ENCODE assay signal across 19 cellular contexts in genomic region chr6:111909238-111909637, GRCh38. TPM values are rescaled to one million over a fixed set of nuclear protein-coding genes. Genes with fewer than 3 reads are reported as not detected.
DNase-seq lines count a peak whose midpoint lies in the region; ATAC-seq and TF ChIP-seq lines count a peak whose summit lies in the region.
"Had no signal": no experiment of that assay in that cellular context is flagged by ENCODE, and none has a peak within 500 bp of the region (broad histone marks: within the 10 kb centered on the region; RNA-seq: fewer than 3 reads in every experiment).

No MANE protein-coding gene starts in this region.

- H4K91ac ChIP-seq in H9 (ENCODE audit: insufficient read length, low read depth, low read length), result peak overlapping the region; percentile 76

- H3K27ac ChIP-seq in H9 (ENCODE audit: insufficient read length, low read depth, low read length) (no peak overlapping the region), neural progenitor cell (no peak overlapping the region), colonic mucosa (no peak overlapping the region)
- H3K27ac ChIP-seq: GM23248, KMS-11 had no signal

- H3K9me3 ChIP-seq in H9 (ENCODE audit: control insufficient read depth, low read depth, low read length) (no peaks in the 10 kb centered on the region), iPS-15b (ENCODE audit: control insufficient read depth, insufficient read depth, low read length) (no peaks in the 10 kb centered on the region), neural progenitor cell (ENCODE audit: low read depth) (no peaks in the 10 kb centered on the region), colonic mucosa (no peaks in the 10 kb centered on the region)

- H3K4me1 Mint-ChIP-seq in H9 (peaks cover 16 to 18% of the 10 kb centered on the region in 2 experiments), WTC11 (peaks cover 21% of the 10 kb centered on the region), neural progenitor cell (peaks cover 13% of the 10 kb centered on the region)

- H3K4me1 ChIP-seq in H9 (ENCODE audit: insufficient read depth, low read length) (peaks cover 2% of the 10 kb centered on the region; the same call in 1 of the 2 replicates), iPS-15b (ENCODE audit: control insufficient read depth, insufficient read depth, low read length) (no peaks in the 10 kb centered on the region), neural progenitor cell (peaks cover 7% of the 10 kb centered on the region), colonic mucosa (no peaks in the 10 kb centered on the region)

- H2BK15ac ChIP-seq in H9 (ENCODE audit: low read depth, low read length), result no peak overlapping the region

- H4K20me1 ChIP-seq in H9 (ENCODE audit: control insufficient read depth, insufficient read depth, insufficient read length) (no peaks in the 10 kb centered on the region), neural progenitor cell (ENCODE audit: low read depth) (no peaks in the 10 kb centered on the region)

- no peak overlapping the region for H2BK20ac ChIP-seq in H9 (ENCODE audit: low read depth, low read length, poor library complexity, severe bottlenecking)

- no peaks in the 10 kb centered on the region for H3K27me3 ChIP-seq in H9 (ENCODE audit: insufficient read depth, low read length)
- no peaks in the 10 kb centered on the region for H3K27me3 ChIP-seq in iPS-15b (ENCODE audit: control insufficient read depth, insufficient read depth, low read length)
- no peaks in the 10 kb centered on the region for H3K27me3 ChIP-seq in neural progenitor cell
- no peaks in the 10 kb centered on the region for H3K27me3 ChIP-seq in colonic mucosa

- no peak overlapping the region for H4K8ac ChIP-seq in H9 (replicated peaks; ENCODE audit: insufficient read length, low read depth, low read length)

- intact Hi-C loops in colonic mucosa (cut with DNase I), result no loop called here

- no peak overlapping the region for H3T11ph ChIP-seq in H9 (ENCODE audit: low read length)

- CTCF ChIA-PET in WTC11 (lab: Charles Lee), result no interaction called here

- H3K27ac Mint-ChIP-seq in H9 (peak overlapping the region; percentile 45 to 74 (median 68); a peak in 6 of 7 replicates), WTC11 (peak overlapping the region; percentile 40; the same call in 1 of the 2 replicates), neural progenitor cell (peak overlapping the region; percentile 66)

- H3K4me2 ChIP-seq in H9 (ENCODE audit: insufficient read depth, insufficient read length, low read length) (peak overlapping the region; percentile 32), neural progenitor cell (peak overlapping the region; percentile 56)
- H3K4me2 ChIP-seq: KMS-11 had no signal

- H2BK12ac ChIP-seq in H9 (ENCODE audit: insufficient read length, low read depth, low read length), result peak overlapping the region; percentile 69

- H3K56ac ChIP-seq in H9 (ENCODE audit: insufficient read length, low read depth, low read length), result no peak overlapping the region

- H3K9ac ChIP-seq in H9 (ENCODE audit: extremely low read depth, insufficient read length, low read length), result peak overlapping the region; percentile 58
- H3K9ac ChIP-seq in iPS-15b (ENCODE audit: low read depth, low read length), result no peak overlapping the region
- H3K9ac ChIP-seq in neural progenitor cell, result no peak overlapping the region
- H3K9ac ChIP-seq in colonic mucosa (ENCODE audit: low read depth in 2 of 2, low read length in 2 of 2), result no peak overlapping the region
- H3K9ac ChIP-seq: GM23248, KMS-11 had no signal

- H2BK5ac ChIP-seq in H9 (ENCODE audit: insufficient read length, low read length), result no peak overlapping the region

- H2AFZ ChIP-seq in H9 (ENCODE audit: low read length), result no peak overlapping the region
- peak overlapping the region; percentile 44 for H2AFZ ChIP-seq in neural progenitor cell (replicated peaks)
- H2AFZ ChIP-seq: GM23248 had no signal

- ATAC-seq in WTC11, result no peak

- H2BK120ac ChIP-seq in H9 (ENCODE audit: low read depth, low read length, poor library complexity, severe bottlenecking), result peak overlapping the region; percentile 69

- no peak overlapping the region for H3K14ac ChIP-seq in H9 (ENCODE audit: insufficient read depth, low read length)

- H3K36me3 ChIP-seq in iPS-15b (ENCODE audit: control insufficient read depth, insufficient read depth, low read length), result no peaks in the 10 kb centered on the region
- no peaks in the 10 kb centered on the region for H3K36me3 ChIP-seq in neural progenitor cell
- no peaks in the 10 kb centered on the region for H3K36me3 ChIP-seq in colonic mucosa

- H2AK5ac ChIP-seq in H9 (ENCODE audit: insufficient read length, low read length), result peak overlapping the region; percentile 91

- H3K79me2 ChIP-seq in H9 (ENCODE audit: insufficient read depth, low read length) (no peaks in the 10 kb centered on the region), neural progenitor cell (ENCODE audit: low read depth) (no peaks in the 10 kb centered on the region)

- POLR2A ChIA-PET in WTC11 (lab: Charles Lee), result no interaction called here

- no peak overlapping the region for H3K4ac ChIP-seq in H9 (ENCODE audit: low read depth, low read length)

- H3K27me3 Mint-ChIP-seq in H9 (ENCODE audit: low read depth) (peaks cover 3% of the 10 kb centered on the region; the same call in 1 of the 2 replicates), WTC11 (ENCODE audit: low read depth) (peaks cover 18% of the 10 kb centered on the region), neural progenitor cell (ENCODE audit: insufficient read depth, low read depth) (no peaks in the 10 kb centered on the region)

- TF ChIP-seq CTCF in H9 (conservative IDR thresholded peaks at IDR 0.05) (no peak), WTC11 (IDR thresholded peaks at IDR 0.05) (no peak), neural progenitor cell (IDR thresholded peaks at IDR 0.05) (no peak), colonic mucosa (IDR thresholded peaks at IDR 0.05) (no peak)

- no peak overlapping the region for H3K18ac ChIP-seq in H9 (ENCODE audit: insufficient read length, low read depth, low read length)

- DNase-seq in H9 (peak; percentile 39), WTC11 (ENCODE audit: low spot score) (no peak), neural progenitor cell (ENCODE audit: low spot score) (no peak), NCI-H226 (no peak), KG1 (lab: John Stamatoyannopoulos, UW) (no peak), HCEC 1CT (no peak), colonic mucosa (no peak)
- DNase-seq: AML-193, GF-D8, GM23248, MV-4-11, NCI-H1417, NCI-H187, NCI-H345, NCI-H526, T-helper 1 cell had no signal

- H3K4me3 ChIP-seq in iPS-15b (ENCODE audit: low read depth, low read length), result peak overlapping the region; percentile 33
- H3K4me3 ChIP-seq in neural progenitor cell, result peak overlapping the region; percentile 41
- no peak overlapping the region for H3K4me3 ChIP-seq in colonic mucosa
- H3K4me3 ChIP-seq: GM23248 had no signal

- peaks cover 12% of the 10 kb centered on the region for H3F3A ChIP-seq in neural progenitor cell (ENCODE audit: low read depth)

- H4K5ac ChIP-seq in H9 (ENCODE audit: insufficient read length, low read depth, low read length), result peak overlapping the region; percentile 31

- H3K79me1 ChIP-seq in H9 (ENCODE audit: insufficient read depth, low read depth, low read length, poor library complexity, severe bottlenecking), result no peaks in the 10 kb centered on the region

- H3K4me3 Mint-ChIP-seq in H9 (peak overlapping the region; percentile 67 to 75), WTC11 (peak overlapping the region; percentile 80), neural progenitor cell (peak overlapping the region; percentile 71)
- H3K4me3 Mint-ChIP-seq: CD14-positive monocyte had no signal

- H3K36me3 Mint-ChIP-seq in H9 (ENCODE audit: insufficient read depth in 1 of 3, low read depth in 3 of 3) (peaks cover 0 to 8% (median 0%) of the 10 kb centered on the region in 3 experiments; a peak in 3 of 7 replicates), WTC11 (peaks cover 3% of the 10 kb centered on the region), neural progenitor cell (no peaks in the 10 kb centered on the region)
- H3K36me3 Mint-ChIP-seq: CD14-positive monocyte had no signal

- H3K9me3 Mint-ChIP-seq in H9 (peaks cover 2 to 6% of the 10 kb centered on the region in 2 experiments; a peak in 3 of 5 replicates), WTC11 (peaks cover 3% of the 10 kb centered on the region; the same call in 1 of the 2 replicates), neural progenitor cell (peaks cover 7% of the 10 kb centered on the region)

- no CpG with 5 or more reads among the region's 3 CpGs for WGBS in H9 (ENCODE audit: extremely low coverage, insufficient read length, low lambda C conversion rate)

- no peaks in the 10 kb centered on the region for H3K23me2 ChIP-seq in H9 (ENCODE audit: insufficient read length, low read depth, low read length, poor library complexity, severe bottlenecking)

- H3K23ac ChIP-seq in H9 (ENCODE audit: insufficient read length, low read depth, low read length), result no peak overlapping the region

TF ChIP-seq in WTC11, 78 proteins besides CTCF, POLR2A, EP300 and RAD21 (continues in another document):
- TF ChIP-seq ZNF281 (CRISPR knock-in tag; IDR thresholded peaks at IDR 0.05), result no peak

RNA-seq across cellular contexts. Expression of gene FYN, which starts 36.0 kb away (rescaled TPM):
- total RNA-seq in H9 (2021) (63.3 and 64.8 TPM in 2 replicates), WTC11 (2021) (57.1 to 63.9 TPM (median 59.0 TPM) in 3 replicates), neural progenitor cell (ENCODE audit: low replicate concordance) (149 and 167 TPM in 2 replicates), colonic mucosa (10 to 100 TPM; 11.3 to 21.5 TPM)
